In genomic region chr12:96496944-96497343, GRCh38 we compare ENCODE assay signal across 18 cellular contexts. TPM values are rescaled to one million over a fixed set of nuclear protein-coding genes. Genes with fewer than 3 reads are reported as not detected.
DNase-seq lines count a peak whose midpoint lies in the region; ATAC-seq, FAIRE-seq and TF ChIP-seq lines count a peak whose summit lies in the region.
"Had no signal": no experiment of that assay in that cellular context is flagged by ENCODE, and none has a peak within 500 bp of the region (broad histone marks: within the 10 kb centered on the region; RNA-seq: fewer than 3 reads in every experiment).

No MANE protein-coding gene starts in this region.

- no peak for DNase-seq in A549 (ENCODE audit: low read depth in 1 of 2, low spot score in 1 of 2)
- DNase-seq in CD8-positive, alpha-beta memory T cell, result no peak
- no peak for DNase-seq in central memory CD8-positive, alpha-beta T cell (ENCODE audit: low spot score in 2 of 2)
- no peak for DNase-seq in NCI-H69 (lab: John Stamatoyannopoulos, UW)
- DNase-seq in DMS79 treated with DMSO at 0.1 percent for 48 hours (lab: John Stamatoyannopoulos, UW), result no peak
- no peak for DNase-seq in HEK293T (ENCODE audit: extremely low spot score)
- DNase-seq: 8988T, DND-41, EL, GM23248, KBM-7 had no signal

- H3K4me3 ChIP-seq in A549, result no peak overlapping the region
- H3K4me3 ChIP-seq in CD8-positive, alpha-beta memory T cell (ENCODE audit: low read length), result no peak overlapping the region
- H3K4me3 ChIP-seq: BLaER1 treated with 17β-estradiol and CSF1 and Interleukin-3, amounts not matched to agents 10 nM and 100 nM; GM12878; GM23248; HAP-1 had no signal

- no peak overlapping the region for H3K27ac ChIP-seq in A549
- no peak overlapping the region for H3K27ac ChIP-seq in CD8-positive, alpha-beta memory T cell (ENCODE audit: low read depth, low read length)
- H3K27ac ChIP-seq: BLaER1 treated with 17β-estradiol and CSF1 and Interleukin-3, amounts not matched to agents 10 nM and 100 nM; GM23248 had no signal

- peaks cover 0 to 12% (median 4%) of the 10 kb centered on the region in 3 donors for H3K36me3 Mint-ChIP-seq in CD8-positive, alpha-beta memory T cell
- H3K36me3 Mint-ChIP-seq in central memory CD8-positive, alpha-beta T cell (ENCODE audit: insufficient read depth), result no peaks in the 10 kb centered on the region
- no peaks in the 10 kb centered on the region for H3K36me3 Mint-ChIP-seq in stimulated activated memory B cell treated with anti-CD40 and anti-IgM and Interleukin-4, amounts not matched to agents 10 μg/mL and 1 μg/mL and 100 μg/mL, for 72 hours
- H3K36me3 Mint-ChIP-seq: IgD-negative memory B cell had no signal

- peaks cover 19% of the 10 kb centered on the region for H3K4me1 ChIP-seq in A549
- H3K4me1 ChIP-seq in CD8-positive, alpha-beta memory T cell (ENCODE audit: insufficient read depth, low read length), result peaks cover 24% of the 10 kb centered on the region

- CTCF ChIA-PET in A549 (lab: Yijun Ruan, JAX), result interaction anchor here (0.5 to 1.9 kb wide), 6 partner anchors 8 to 438 kb away, joined by 3 to 7 read pairs (median 4); no protein-coding TSS in a partner anchor
- CTCF ChIA-PET in CD8-positive, alpha-beta memory T cell (lab: Charles Lee), result interaction anchor here (1.2 to 3.6 kb wide), 2 partner anchors 19 to 97 kb away, joined by 6 to 13 read pairs; partner anchors contain the start of gene CDK17
- CTCF ChIA-PET in HEK293T (lab: Yijun Ruan, JAX), result no interaction called here

- TF ChIP-seq CTCF in A549 (IDR thresholded peaks at IDR 0.05), result no peak

- peaks cover 47 to 61% (median 52%) of the 10 kb centered on the region in 3 donors for H3K4me1 Mint-ChIP-seq in CD8-positive, alpha-beta memory T cell
- peaks cover 37% of the 10 kb centered on the region for H3K4me1 Mint-ChIP-seq in central memory CD8-positive, alpha-beta T cell
- H3K4me1 Mint-ChIP-seq in stimulated activated memory B cell treated with anti-CD40 and anti-IgM and Interleukin-4, amounts not matched to agents 10 μg/mL and 1 μg/mL and 100 μg/mL, for 72 hours, result peaks cover 26% of the 10 kb centered on the region

- TF ChIP-seq RAD21 in A549 (conservative IDR thresholded peaks at IDR 0.05 in 1 of 2, IDR thresholded peaks at IDR 0.05 in 1 of 2), result no peak

- H3K27me3 Mint-ChIP-seq in CD8-positive, alpha-beta memory T cell, result peaks cover 0 to under 1% of the 10 kb centered on the region in 2 donors
- no peaks in the 10 kb centered on the region for H3K27me3 Mint-ChIP-seq in central memory CD8-positive, alpha-beta T cell
- no peaks in the 10 kb centered on the region for H3K27me3 Mint-ChIP-seq in stimulated activated memory B cell treated with anti-CD40 and anti-IgM and Interleukin-4, amounts not matched to agents 10 μg/mL and 1 μg/mL and 100 μg/mL, for 72 hours
- H3K27me3 Mint-ChIP-seq: B cell, IgD-negative memory B cell had no signal

- 0 out of 3 replicates have a peak, but pooled peaks cover 4% of the 10 kb centered on the region for H3K9me3 ChIP-seq in A549
- H3K9me3 ChIP-seq in CD8-positive, alpha-beta memory T cell (ENCODE audit: low read length), result no peaks in the 10 kb centered on the region
- H3K9me3 ChIP-seq: BLaER1 treated with 17β-estradiol and CSF1 and Interleukin-3, amounts not matched to agents 10 nM and 100 nM; HAP-1 had no signal

- H3K9me3 Mint-ChIP-seq in CD8-positive, alpha-beta memory T cell, result peaks cover 0 to 5% (median 0%) of the 10 kb centered on the region in 5 donors
- peaks cover 5% of the 10 kb centered on the region for H3K9me3 Mint-ChIP-seq in central memory CD8-positive, alpha-beta T cell
- peaks cover 2% of the 10 kb centered on the region for H3K9me3 Mint-ChIP-seq in stimulated activated memory B cell treated with anti-CD40 and anti-IgM and Interleukin-4, amounts not matched to agents 10 μg/mL and 1 μg/mL and 100 μg/mL, for 72 hours
- H3K9me3 Mint-ChIP-seq: IgD-negative memory B cell had no signal

- FAIRE-seq in A549 (lab: Jason Lieb, UNC), result peak; percentile 63
- FAIRE-seq: GM12878, HTR-8/SVneo had no signal

- peak overlapping the region in 5 of 8 donors; percentile 9 to 70 (median 29) for H3K27ac Mint-ChIP-seq in CD8-positive, alpha-beta memory T cell
- H3K27ac Mint-ChIP-seq in central memory CD8-positive, alpha-beta T cell (ENCODE audit: low read depth), result peak overlapping the region; percentile 43
- H3K27ac Mint-ChIP-seq in stimulated activated memory B cell treated with anti-CD40 and anti-IgM and Interleukin-4, amounts not matched to agents 10 μg/mL and 1 μg/mL and 100 μg/mL, for 72 hours, result peak overlapping the region; percentile 62
- H3K27ac Mint-ChIP-seq: B cell had no signal

- ATAC-seq in A549, result no peak
- no peak for ATAC-seq in central memory CD8-positive, alpha-beta T cell (replicated peaks; ENCODE audit: extremely low read depth, poor library complexity, severe bottlenecking)
- ATAC-seq in stimulated activated memory B cell treated with anti-CD40 and anti-IgM and Interleukin-4, amounts not matched to agents 10 μg/mL and 1 μg/mL and 100 μg/mL, for 72 hours, result no peak

- POLR2A ChIA-PET in A549 (lab: Yijun Ruan, JAX), result interaction anchor here (0.6 to 1.0 kb wide), 2 partner anchors 31 to 97 kb away, joined by 3 read pairs; partner anchors contain the start of gene CDK17
- POLR2A ChIA-PET in CD8-positive, alpha-beta memory T cell (lab: Charles Lee), result interaction anchor here (0.5 kb wide), 1 partner anchor 17 kb away, joined by 4 read pairs; no protein-coding TSS in a partner anchor
- POLR2A ChIA-PET in HEK293T (lab: Yijun Ruan, JAX), result no interaction called here

- TF ChIP-seq EP300 in A549 (IDR thresholded peaks at IDR 0.05), result no peak

- no peak for TF ChIP-seq POLR2A in A549 (IDR thresholded peaks at IDR 0.05; ENCODE audit: low read length)

- H3K4me2 ChIP-seq in A549, result no peak overlapping the region
- H3K4me2 ChIP-seq: BLaER1 treated with 17β-estradiol and CSF1 and Interleukin-3, amounts not matched to agents 10 nM and 100 nM had no signal

- whole genome bisulfite sequencing in A549 (ENCODE audit: missing lambda C conversion rate), result 63% methylated on average over 1 of the region's 1 CpG

- H3K27me3 ChIP-seq in CD8-positive, alpha-beta memory T cell (ENCODE audit: insufficient read depth, low read length, poor library complexity, severe bottlenecking), result no peaks in the 10 kb centered on the region
- H3K27me3 ChIP-seq: BLaER1 treated with 17β-estradiol and CSF1 and Interleukin-3, amounts not matched to agents 10 nM and 100 nM had no signal

- H3K4me3 Mint-ChIP-seq in CD8-positive, alpha-beta memory T cell, result peak overlapping the region in 5 of 7 donors; percentile 6 to 44 (median 20)
- no peak overlapping the region for H3K4me3 Mint-ChIP-seq in central memory CD8-positive, alpha-beta T cell
- no peak overlapping the region for H3K4me3 Mint-ChIP-seq in stimulated activated memory B cell treated with anti-CD40 and anti-IgM and Interleukin-4, amounts not matched to agents 10 μg/mL and 1 μg/mL and 100 μg/mL, for 72 hours
- H3K4me3 Mint-ChIP-seq: B cell had no signal

- H3K36me3 ChIP-seq in CD8-positive, alpha-beta memory T cell (ENCODE audit: insufficient read depth, low read length), result no peaks in the 10 kb centered on the region
- H3K36me3 ChIP-seq: BLaER1 treated with 17β-estradiol and CSF1 and Interleukin-3, amounts not matched to agents 10 nM and 100 nM; HAP-1 had no signal

TF ChIP-seq in A549, 52 proteins besides CTCF, POLR2A, EP300 and RAD21 (continues in another document):
- TF ChIP-seq RCOR1 (IDR thresholded peaks at IDR 0.05; ENCODE audit: low read depth, low read length) (no peak), HOXA7 (CRISPR knock-in tag; IDR thresholded peaks at IDR 0.05) (no peak), RNF2 (IDR thresholded peaks at IDR 0.05; ENCODE audit: borderline replicate concordance, low read depth) (no peak), RARB (CRISPR knock-in tag; IDR thresholded peaks at IDR 0.05) (no peak), ESRRA (IDR thresholded peaks at IDR 0.05; ENCODE audit: borderline replicate concordance, low read length) (no peak), EHMT2 (IDR thresholded peaks at IDR 0.05; ENCODE audit: low read depth) (no peak), ZC3H11A (IDR thresholded peaks at IDR 0.05) (no peak), FOSB (CRISPR knock-in tag; IDR thresholded peaks at IDR 0.05) (no peak)
- TF ChIP-seq, protein P1, sequence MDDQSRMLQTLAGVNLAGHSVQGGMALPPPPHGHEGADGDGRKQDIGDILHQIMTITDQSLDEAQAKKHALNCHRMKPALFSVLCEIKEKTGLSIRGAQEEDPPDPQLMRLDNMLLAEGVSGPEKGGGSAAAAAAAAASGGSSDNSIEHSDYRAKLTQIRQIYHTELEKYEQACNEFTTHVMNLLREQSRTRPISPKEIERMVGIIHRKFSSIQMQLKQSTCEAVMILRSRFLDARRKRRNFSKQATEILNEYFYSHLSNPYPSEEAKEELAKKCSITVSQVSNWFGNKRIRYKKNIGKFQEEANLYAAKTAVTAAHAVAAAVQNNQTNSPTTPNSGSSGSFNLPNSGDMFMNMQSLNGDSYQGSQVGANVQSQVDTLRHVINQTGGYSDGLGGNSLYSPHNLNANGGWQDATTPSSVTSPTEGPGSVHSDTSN (IDR thresholded peaks at IDR 0.05), result no peak

TF ChIP-seq in HEK293T, 16 proteins besides CTCF, POLR2A, EP300 and RAD21 (continues in another document):
- TF ChIP-seq CTBP1 (IDR thresholded peaks at IDR 0.05; ENCODE audit: borderline replicate concordance) (no peak), HDGF (IDR thresholded peaks at IDR 0.05; ENCODE audit: borderline replicate concordance) (no peak), L3MBTL2 (conservative IDR thresholded peaks at IDR 0.05) (no peak), LEF1 (IDR thresholded peaks at IDR 0.05; ENCODE audit: borderline replicate concordance) (no peak), FOXA1 (IDR thresholded peaks at IDR 0.05) (no peak), BHLHE40 (IDR thresholded peaks at IDR 0.05; ENCODE audit: borderline replicate concordance) (no peak), TARDBP (IDR thresholded peaks at IDR 0.05) (no peak), FOXM1 (IDR thresholded peaks at IDR 0.05; ENCODE audit: borderline replicate concordance) (no peak)
- TF ChIP-seq, protein P2, sequence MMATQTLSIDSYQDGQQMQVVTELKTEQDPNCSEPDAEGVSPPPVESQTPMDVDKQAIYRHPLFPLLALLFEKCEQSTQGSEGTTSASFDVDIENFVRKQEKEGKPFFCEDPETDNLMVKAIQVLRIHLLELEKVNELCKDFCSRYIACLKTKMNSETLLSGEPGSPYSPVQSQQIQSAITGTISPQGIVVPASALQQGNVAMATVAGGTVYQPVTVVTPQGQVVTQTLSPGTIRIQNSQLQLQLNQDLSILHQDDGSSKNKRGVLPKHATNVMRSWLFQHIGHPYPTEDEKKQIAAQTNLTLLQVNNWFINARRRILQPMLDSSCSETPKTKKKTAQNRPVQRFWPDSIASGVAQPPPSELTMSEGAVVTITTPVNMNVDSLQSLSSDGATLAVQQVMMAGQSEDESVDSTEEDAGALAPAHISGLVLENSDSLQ (IDR thresholded peaks at IDR 0.05), result no peak

RNA-seq across cellular contexts. Expression of gene CFAP54, which starts 7.6 kb away (rescaled TPM):
- polyA plus RNA-seq in A549 (2011; rRNA removed), result 1.2 and 1.7 TPM in 2 replicates
- polyA plus RNA-seq in A549 (2012; cell fraction: cytosol; rRNA removed), result 0.61 and 0.87 TPM in 2 replicates
- polyA plus RNA-seq in A549 (2012; cell fraction: nucleus; rRNA removed), result 1.2 and 1.3 TPM in 2 replicates
- 0.68 to 0.91 TPM (median 0.70 TPM) in 3 replicates for polyA plus RNA-seq in A549 (2017; fragmentation: RNase III; extraction: RNeasy Plus Mini Kit Qiagen cat#74134 plus additional on column Dnase treatment)
- 0.73 and 1.2 TPM in 2 replicates for polyA minus RNA-seq in A549 (2011; rRNA and poly(A)+ RNA removed)
- under 1 TPM; 0.66 to 0.88 TPM for total RNA-seq in CD8-positive, alpha-beta memory T cell
- polyA plus RNA-seq in CD8-positive, alpha-beta memory T cell, result 0.08 TPM

Comparison
In these comparisons a context has a peak if more than half of its experiments do, and no peak if none do; other contexts are left out.
1. H3K4me3 Mint-ChIP-seq: peak in CD8-positive, alpha-beta memory T cell (5 of 7); none in central memory CD8-positive, alpha-beta T cell (single experiment) and stimulated activated memory B cell treated with anti-CD40 and anti-IgM and Interleukin-4, amounts not matched to agents 10 μg/mL and 1 μg/mL and 100 μg/mL, for 72 hours (single experiment).
2. Peak in every context shown above with its lines, with median percentiles within 50 percentile points of each other: H3K27ac Mint-ChIP-seq.